20 cellular contexts compared by ENCODE assay signal in the genomic region with DNA sequence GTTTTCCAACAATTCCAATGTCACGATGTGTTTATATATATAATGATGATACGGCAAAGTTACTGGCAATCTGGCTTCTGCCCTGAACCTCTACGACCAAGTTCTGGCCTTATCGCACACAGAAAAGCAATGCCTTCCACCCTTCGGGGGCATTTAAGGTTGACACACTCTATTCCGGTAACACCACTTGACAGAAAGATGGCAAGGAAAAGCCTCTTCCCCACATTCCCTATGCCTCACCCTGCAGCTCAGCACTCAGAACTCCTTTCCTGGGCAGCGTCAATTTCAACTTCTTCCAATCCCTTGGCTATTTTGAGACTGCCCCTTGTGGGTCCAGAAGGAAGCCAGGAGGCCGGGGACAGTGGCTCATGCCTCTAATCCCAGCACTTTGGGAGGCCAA. TPM values are rescaled to one million over a fixed set of nuclear protein-coding genes. Genes with fewer than 3 reads are reported as not detected.
DNase-seq lines count a peak whose midpoint lies in the region; ATAC-seq and TF ChIP-seq lines count a peak whose summit lies in the region.
"Had no signal": no experiment of that assay in that cellular context is flagged by ENCODE, and none has a peak within 500 bp of the region (broad histone marks: within the 10 kb centered on the region; RNA-seq: fewer than 3 reads in every experiment).

No MANE protein-coding gene starts in this region.

- H3F3A ChIP-seq in GM23338 (replicated peaks; ENCODE audit: low read depth), result no peaks in the 10 kb centered on the region

- H3K36me3 Mint-ChIP-seq in GM23338 (ENCODE audit: low read depth), result no peaks in the 10 kb centered on the region; the same call in 2 of the 3 replicates
- no peaks in the 10 kb centered on the region for H3K36me3 Mint-ChIP-seq in activated T-cell treated with anti-CD3 and anti-CD28 coated beads, Interleukin-2, amount 50 U/mL, for 4 hours (ENCODE audit: insufficient read depth)

- TF ChIP-seq CTCF in GM23338 (conservative IDR thresholded peaks at IDR 0.05; ENCODE audit: low read depth in 2 of 2), result no peak
- no peak for TF ChIP-seq CTCF in VCaP (conservative IDR thresholded peaks at IDR 0.05)
- no peak for TF ChIP-seq CTCF in sigmoid colon (IDR thresholded peaks at IDR 0.05)

- no peak for TF ChIP-seq POLR2A in sigmoid colon (IDR thresholded peaks at IDR 0.05)

- H3K9me3 ChIP-seq in sigmoid colon, result no peaks in the 10 kb centered on the region

- no peaks in the 10 kb centered on the region for H3K79me2 ChIP-seq in GM23338 (replicated peaks; ENCODE audit: insufficient read depth)

- WGBS in sigmoid colon, 2 donors, result 78 to 92% methylated on average over 8 of the region's 8 CpGs

- peaks cover 43% of the 10 kb centered on the region for H3K27me3 Mint-ChIP-seq in GM23338 (ENCODE audit: insufficient read depth, low read depth, poor library complexity)
- peaks cover 44% of the 10 kb centered on the region for H3K27me3 Mint-ChIP-seq in activated T-cell treated with anti-CD3 and anti-CD28 coated beads, Interleukin-2, amount 50 U/mL, for 4 hours (ENCODE audit: low read depth)

- H3K9me2 ChIP-seq in GM23338 (ENCODE audit: insufficient read depth), result no peaks in the 10 kb centered on the region

- H4K20me1 ChIP-seq in GM23338 (replicated peaks; ENCODE audit: insufficient read depth), result peaks cover 4% of the 10 kb centered on the region

- intact Hi-C loops in left ventricle myocardium superior (cut with micrococcal nuclease), result no loop called here
- intact Hi-C loops in sigmoid colon (cut with DNase I), result loop anchor here (10.0 kb wide), 1 partner anchor 86 kb away; no protein-coding TSS in a partner anchor

- H3K36me3 ChIP-seq in GM23338 (ENCODE audit: insufficient read depth) (no peaks in the 10 kb centered on the region), sigmoid colon (no peaks in the 10 kb centered on the region)

- no peak for DNase-seq in GM23338 (ENCODE audit: low spot score)
- DNase-seq in left ventricle myocardium superior, result no peak
- no peak for DNase-seq in sigmoid colon
- DNase-seq in activated T-cell treated with anti-CD3 and anti-CD28 coated beads, Interleukin-2, amount 50 U/mL, for 4 hours, result no peak
- DNase-seq in NCI-H345 (lab: John Stamatoyannopoulos, UW), result no peak
- DNase-seq in DMS 273 treated with DMSO at 0.1 percent for 48 hours (lab: John Stamatoyannopoulos, UW), result no peak
- DNase-seq: AML-193, GF-D8, KBM-7, MV-4-11, NCI-H1694 treated with DMSO at 0.1 percent for 48 hours, NCI-H2107, NCI-H510A treated with DMSO at 0.1 percent for 48 hours, NCI-H774, OCI-M1, SIG-M5 had no signal

- H3K27me3 ChIP-seq in GM23338 (ENCODE audit: insufficient read depth) (peaks cover 60% of the 10 kb centered on the region), sigmoid colon (peaks cover 0 to 34% (median 17%) of the 10 kb centered on the region in 3 donors)

- no peak for ATAC-seq in GM23338
- peak; percentile 51 for ATAC-seq in left ventricle myocardium superior
- ATAC-seq in activated T-cell treated with anti-CD3 and anti-CD28 coated beads, Interleukin-2, amount 50 U/mL, for 4 hours, result no peak
- ATAC-seq: HepG2, SK-N-SH treated with all-trans-retinoic acid at 6 μM for 48 hours had no signal

- no peak overlapping the region for H3K4me3 Mint-ChIP-seq in GM23338
- H3K4me3 Mint-ChIP-seq in activated T-cell treated with anti-CD3 and anti-CD28 coated beads, Interleukin-2, amount 50 U/mL, for 4 hours, result no peak overlapping the region

- H3K4me1 ChIP-seq in GM23338 (ENCODE audit: insufficient read depth), result peaks cover 6% of the 10 kb centered on the region; the same call in 1 of the 2 replicates
- peaks cover 0 to 28% (median 23%) of the 10 kb centered on the region in 4 donors for H3K4me1 ChIP-seq in sigmoid colon

- H3K4me1 Mint-ChIP-seq in GM23338, result peaks cover 11% of the 10 kb centered on the region
- H3K4me1 Mint-ChIP-seq in activated T-cell treated with anti-CD3 and anti-CD28 coated beads, Interleukin-2, amount 50 U/mL, for 4 hours (ENCODE audit: low read depth), result peaks cover 17% of the 10 kb centered on the region

- H3K4me2 ChIP-seq in GM23338, result no peak overlapping the region

- no peak overlapping the region for H3K4me3 ChIP-seq in GM23338
- H3K4me3 ChIP-seq in sigmoid colon, result no peak overlapping the region

- peaks cover 4% of the 10 kb centered on the region; the same call in 1 of the 3 replicates for H3K9me3 Mint-ChIP-seq in GM23338
- H3K9me3 Mint-ChIP-seq in activated T-cell treated with anti-CD3 and anti-CD28 coated beads, Interleukin-2, amount 50 U/mL, for 4 hours, result no peaks in the 10 kb centered on the region

- no peak overlapping the region for H3K27ac Mint-ChIP-seq in GM23338

- H2AFZ ChIP-seq in GM23338, result no peak overlapping the region

- H3K27ac ChIP-seq in GM23338 (ENCODE audit: low read depth) (no peak overlapping the region), VCaP (peak overlapping the region; percentile 94), sigmoid colon (peak overlapping the region; percentile 27 to 89 (median 86))

- peak in 3 of 4 donors; percentile 44 to 66 (median 44) for TF ChIP-seq EP300 in sigmoid colon (IDR thresholded peaks at IDR 0.05)

TF ChIP-seq in GM23338, 12 proteins besides CTCF, POLR2A, EP300 and RAD21:
- TF ChIP-seq POLR2AphosphoS5 (IDR thresholded peaks at IDR 0.05; ENCODE audit: low read depth) (no peak), JUNB (IDR thresholded peaks at IDR 0.05; ENCODE audit: unreplicated experiment) (peak; percentile 29)

RNA-seq across cellular contexts. Expression of a gene that starts 2.5 kb away (rescaled TPM):
- total RNA-seq in GM23338 (2014; rRNA removed; shearing (Covaris generic)), result 0.24 and 0.39 TPM in 2 replicates
- 0.14 and 0.23 TPM in 2 replicates for polyA plus RNA-seq in GM23338 (2016; fragmentation: Nextera tagmentation; extraction: Ambion mirVana)
- total RNA-seq in left ventricle myocardium superior, result 77.8 TPM
- 10 to 100 TPM in 1 of 4 donors, 1 to 10 TPM in 3; 1.4 to 34.5 (median 3.2) TPM for total RNA-seq in sigmoid colon
- polyA plus RNA-seq in sigmoid colon, result under 1 TPM; 0.23 to 0.60 (median 0.55) TPM
- under 1 TPM in 2 of 3 donors, not detected in 1; 0.05 to 0.20 TPM for total RNA-seq in activated T-cell treated with anti-CD3 and anti-CD28 coated beads, Interleukin-2, amount 50 U/mL, for 4 hours
- total RNA-seq: RPMI7951 had no signal
- polyA plus RNA-seq: HepG2 had no signal
